Comparison of ENCODE assay signal across 11 cellular contexts in the genomic region with DNA sequence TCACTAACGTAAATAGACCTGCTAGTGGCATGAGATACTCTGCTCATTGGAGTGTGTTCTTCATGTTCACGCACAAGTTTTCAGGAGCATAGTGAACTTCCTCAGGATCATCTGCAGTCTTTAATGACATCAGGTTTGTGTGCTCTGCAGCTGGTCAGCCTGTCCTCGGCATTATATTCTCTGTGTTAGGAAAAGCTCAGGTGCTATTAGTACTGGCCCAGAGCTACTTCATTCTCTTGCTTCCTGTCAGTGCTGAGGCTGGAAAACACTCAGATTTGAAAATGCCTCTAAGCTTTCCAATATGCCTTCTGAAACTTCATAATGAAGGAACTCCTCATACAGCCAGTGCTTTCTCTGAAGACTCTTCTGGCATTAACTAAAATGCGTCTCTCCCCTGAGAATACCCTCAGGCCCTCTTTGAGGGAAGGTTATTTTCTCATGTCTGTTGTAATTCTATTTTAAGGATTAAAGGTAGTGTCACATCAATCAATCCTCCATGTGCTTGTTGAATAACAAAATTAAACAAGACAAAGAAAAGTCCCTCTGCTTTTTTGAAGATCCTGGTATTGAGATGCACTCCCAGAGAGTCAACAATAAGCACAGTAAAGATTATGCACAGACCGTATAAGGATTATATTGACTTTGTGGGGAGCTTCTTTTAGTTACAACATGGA.
DNase-seq lines count a peak whose midpoint lies in the region; ATAC-seq and TF ChIP-seq lines count a peak whose summit lies in the region.
"Had no signal": no experiment of that assay in that cellular context is flagged by ENCODE, and none has a peak within 500 bp of the region (broad histone marks: within the 10 kb centered on the region; RNA-seq: fewer than 3 reads in every experiment).

No MANE protein-coding gene starts in this region.

- peaks cover 34% of the 10 kb centered on the region for H3K4me1 Mint-ChIP-seq in WTC11

- H3K36me3 Mint-ChIP-seq in WTC11: no peaks in the 10 kb centered on the region

- H3K4me3 Mint-ChIP-seq in WTC11: no peak overlapping the region

- no peak overlapping the region for H3K27ac Mint-ChIP-seq in WTC11

- DNase-seq in NCI-H146 (lab: John Stamatoyannopoulos, UW) (peak; percentile 25), NCI-H146 treated with DMSO at 0.1 percent for 48 hours (lab: John Stamatoyannopoulos, UW; ENCODE audit: unreplicated experiment) (no peak), NCI-H82 (lab: John Stamatoyannopoulos, UW) (peak; percentile 90), WTC11 (ENCODE audit: low spot score) (no peak), NCI-H510A (lab: John Stamatoyannopoulos, UW) (no peak), NOMO-1 treated with DMSO at 0.1 percent for 48 hours (lab: John Stamatoyannopoulos, UW; ENCODE audit: unreplicated experiment) (no peak)
- DNase-seq: DMS53, IMR-90, KBM-7 had no signal

- H3K27me3 Mint-ChIP-seq in WTC11 (ENCODE audit: low read depth): peaks cover 6% of the 10 kb centered on the region; the same call in 1 of the 2 replicates

- H3K9me3 Mint-ChIP-seq in WTC11: no peaks in the 10 kb centered on the region

- no peak for TF ChIP-seq CTCF in WTC11 (IDR thresholded peaks at IDR 0.05)

- CTCF ChIA-PET in WTC11 (lab: Charles Lee): interaction anchor here (0.8 kb wide), 1 partner anchor 117 kb away, joined by 3 read pairs; no protein-coding TSS in a partner anchor

- peak; percentile 59 for ATAC-seq in WTC11
- no peak for ATAC-seq in GM18502 (IDR thresholded peaks at IDR 0.05; ENCODE audit: poor library complexity, unreplicated experiment)
- no peak for ATAC-seq in GM18519 (IDR thresholded peaks at IDR 0.05; ENCODE audit: low FRiP score, unreplicated experiment)

- POLR2A ChIA-PET in WTC11 (lab: Charles Lee): no interaction called here

TF ChIP-seq in WTC11, 78 proteins besides CTCF, POLR2A, EP300 and RAD21 (continues in another document):
- TF ChIP-seq, protein P1, sequence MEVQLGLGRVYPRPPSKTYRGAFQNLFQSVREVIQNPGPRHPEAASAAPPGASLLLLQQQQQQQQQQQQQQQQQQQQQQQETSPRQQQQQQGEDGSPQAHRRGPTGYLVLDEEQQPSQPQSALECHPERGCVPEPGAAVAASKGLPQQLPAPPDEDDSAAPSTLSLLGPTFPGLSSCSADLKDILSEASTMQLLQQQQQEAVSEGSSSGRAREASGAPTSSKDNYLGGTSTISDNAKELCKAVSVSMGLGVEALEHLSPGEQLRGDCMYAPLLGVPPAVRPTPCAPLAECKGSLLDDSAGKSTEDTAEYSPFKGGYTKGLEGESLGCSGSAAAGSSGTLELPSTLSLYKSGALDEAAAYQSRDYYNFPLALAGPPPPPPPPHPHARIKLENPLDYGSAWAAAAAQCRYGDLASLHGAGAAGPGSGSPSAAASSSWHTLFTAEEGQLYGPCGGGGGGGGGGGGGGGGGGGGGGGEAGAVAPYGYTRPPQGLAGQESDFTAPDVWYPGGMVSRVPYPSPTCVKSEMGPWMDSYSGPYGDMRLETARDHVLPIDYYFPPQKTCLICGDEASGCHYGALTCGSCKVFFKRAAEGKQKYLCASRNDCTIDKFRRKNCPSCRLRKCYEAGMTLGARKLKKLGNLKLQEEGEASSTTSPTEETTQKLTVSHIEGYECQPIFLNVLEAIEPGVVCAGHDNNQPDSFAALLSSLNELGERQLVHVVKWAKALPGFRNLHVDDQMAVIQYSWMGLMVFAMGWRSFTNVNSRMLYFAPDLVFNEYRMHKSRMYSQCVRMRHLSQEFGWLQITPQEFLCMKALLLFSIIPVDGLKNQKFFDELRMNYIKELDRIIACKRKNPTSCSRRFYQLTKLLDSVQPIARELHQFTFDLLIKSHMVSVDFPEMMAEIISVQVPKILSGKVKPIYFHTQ (CRISPR knock-in tag; IDR thresholded peaks at IDR 0.05): no peak
- no peak for TF ChIP-seq ZNF423 (CRISPR knock-in tag; IDR thresholded peaks at IDR 0.05)
- TF ChIP-seq, protein P2, sequence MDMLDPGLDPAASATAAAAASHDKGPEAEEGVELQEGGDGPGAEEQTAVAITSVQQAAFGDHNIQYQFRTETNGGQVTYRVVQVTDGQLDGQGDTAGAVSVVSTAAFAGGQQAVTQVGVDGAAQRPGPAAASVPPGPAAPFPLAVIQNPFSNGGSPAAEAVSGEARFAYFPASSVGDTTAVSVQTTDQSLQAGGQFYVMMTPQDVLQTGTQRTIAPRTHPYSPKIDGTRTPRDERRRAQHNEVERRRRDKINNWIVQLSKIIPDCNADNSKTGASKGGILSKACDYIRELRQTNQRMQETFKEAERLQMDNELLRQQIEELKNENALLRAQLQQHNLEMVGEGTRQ (CRISPR knock-in tag; IDR thresholded peaks at IDR 0.05): no peak
- no peak for TF ChIP-seq CREB1 (CRISPR knock-in tag; IDR thresholded peaks at IDR 0.05)
- TF ChIP-seq, protein P3, sequence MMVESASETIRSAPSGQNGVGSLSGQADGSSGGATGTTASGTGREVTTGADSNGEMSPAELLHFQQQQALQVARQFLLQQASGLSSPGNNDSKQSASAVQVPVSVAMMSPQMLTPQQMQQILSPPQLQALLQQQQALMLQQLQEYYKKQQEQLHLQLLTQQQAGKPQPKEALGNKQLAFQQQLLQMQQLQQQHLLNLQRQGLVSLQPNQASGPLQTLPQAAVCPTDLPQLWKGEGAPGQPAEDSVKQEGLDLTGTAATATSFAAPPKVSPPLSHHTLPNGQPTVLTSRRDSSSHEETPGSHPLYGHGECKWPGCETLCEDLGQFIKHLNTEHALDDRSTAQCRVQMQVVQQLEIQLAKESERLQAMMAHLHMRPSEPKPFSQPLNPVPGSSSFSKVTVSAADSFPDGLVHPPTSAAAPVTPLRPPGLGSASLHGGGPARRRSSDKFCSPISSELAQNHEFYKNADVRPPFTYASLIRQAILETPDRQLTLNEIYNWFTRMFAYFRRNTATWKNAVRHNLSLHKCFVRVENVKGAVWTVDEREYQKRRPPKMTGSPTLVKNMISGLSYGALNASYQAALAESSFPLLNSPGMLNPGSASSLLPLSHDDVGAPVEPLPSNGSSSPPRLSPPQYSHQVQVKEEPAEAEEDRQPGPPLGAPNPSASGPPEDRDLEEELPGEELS (CRISPR knock-in tag; IDR thresholded peaks at IDR 0.05): no peak
- TF ChIP-seq CREM (CRISPR knock-in tag; IDR thresholded peaks at IDR 0.05): no peak
- TF ChIP-seq ELF4 (CRISPR knock-in tag; IDR thresholded peaks at IDR 0.05; ENCODE audit: low read depth): no peak
- no peak for TF ChIP-seq NFATC4 (CRISPR knock-in tag; IDR thresholded peaks at IDR 0.05)
- TF ChIP-seq KAT7 (CRISPR knock-in tag; IDR thresholded peaks at IDR 0.05; ENCODE audit: borderline replicate concordance): no peak
- TF ChIP-seq NR2C2 (CRISPR knock-in tag; IDR thresholded peaks at IDR 0.05): no peak
- TF ChIP-seq, protein P4, sequence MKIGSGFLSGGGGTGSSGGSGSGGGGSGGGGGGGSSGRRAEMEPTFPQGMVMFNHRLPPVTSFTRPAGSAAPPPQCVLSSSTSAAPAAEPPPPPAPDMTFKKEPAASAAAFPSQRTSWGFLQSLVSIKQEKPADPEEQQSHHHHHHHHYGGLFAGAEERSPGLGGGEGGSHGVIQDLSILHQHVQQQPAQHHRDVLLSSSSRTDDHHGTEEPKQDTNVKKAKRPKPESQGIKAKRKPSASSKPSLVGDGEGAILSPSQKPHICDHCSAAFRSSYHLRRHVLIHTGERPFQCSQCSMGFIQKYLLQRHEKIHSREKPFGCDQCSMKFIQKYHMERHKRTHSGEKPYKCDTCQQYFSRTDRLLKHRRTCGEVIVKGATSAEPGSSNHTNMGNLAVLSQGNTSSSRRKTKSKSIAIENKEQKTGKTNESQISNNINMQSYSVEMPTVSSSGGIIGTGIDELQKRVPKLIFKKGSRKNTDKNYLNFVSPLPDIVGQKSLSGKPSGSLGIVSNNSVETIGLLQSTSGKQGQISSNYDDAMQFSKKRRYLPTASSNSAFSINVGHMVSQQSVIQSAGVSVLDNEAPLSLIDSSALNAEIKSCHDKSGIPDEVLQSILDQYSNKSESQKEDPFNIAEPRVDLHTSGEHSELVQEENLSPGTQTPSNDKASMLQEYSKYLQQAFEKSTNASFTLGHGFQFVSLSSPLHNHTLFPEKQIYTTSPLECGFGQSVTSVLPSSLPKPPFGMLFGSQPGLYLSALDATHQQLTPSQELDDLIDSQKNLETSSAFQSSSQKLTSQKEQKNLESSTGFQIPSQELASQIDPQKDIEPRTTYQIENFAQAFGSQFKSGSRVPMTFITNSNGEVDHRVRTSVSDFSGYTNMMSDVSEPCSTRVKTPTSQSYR (CRISPR knock-in tag; IDR thresholded peaks at IDR 0.05): no peak
- TF ChIP-seq, protein P5, sequence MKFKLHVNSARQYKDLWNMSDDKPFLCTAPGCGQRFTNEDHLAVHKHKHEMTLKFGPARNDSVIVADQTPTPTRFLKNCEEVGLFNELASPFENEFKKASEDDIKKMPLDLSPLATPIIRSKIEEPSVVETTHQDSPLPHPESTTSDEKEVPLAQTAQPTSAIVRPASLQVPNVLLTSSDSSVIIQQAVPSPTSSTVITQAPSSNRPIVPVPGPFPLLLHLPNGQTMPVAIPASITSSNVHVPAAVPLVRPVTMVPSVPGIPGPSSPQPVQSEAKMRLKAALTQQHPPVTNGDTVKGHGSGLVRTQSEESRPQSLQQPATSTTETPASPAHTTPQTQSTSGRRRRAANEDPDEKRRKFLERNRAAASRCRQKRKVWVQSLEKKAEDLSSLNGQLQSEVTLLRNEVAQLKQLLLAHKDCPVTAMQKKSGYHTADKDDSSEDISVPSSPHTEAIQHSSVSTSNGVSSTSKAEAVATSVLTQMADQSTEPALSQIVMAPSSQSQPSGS (CRISPR knock-in tag; IDR thresholded peaks at IDR 0.05; ENCODE audit: borderline replicate concordance, low read depth): no peak

Comparison
In these comparisons a context has a peak if more than half of its experiments do, and no peak if none do; other contexts are left out.
1. DNase-seq: peak in NCI-H146 (single experiment) and NCI-H82 (single experiment); none in NCI-H146 treated with DMSO at 0.1 percent for 48 hours (single experiment), WTC11 (single experiment), NCI-H510A (single experiment) and NOMO-1 treated with DMSO at 0.1 percent for 48 hours (single experiment).